1 cellular context compared by ENCODE assay signal in the genomic region with DNA sequence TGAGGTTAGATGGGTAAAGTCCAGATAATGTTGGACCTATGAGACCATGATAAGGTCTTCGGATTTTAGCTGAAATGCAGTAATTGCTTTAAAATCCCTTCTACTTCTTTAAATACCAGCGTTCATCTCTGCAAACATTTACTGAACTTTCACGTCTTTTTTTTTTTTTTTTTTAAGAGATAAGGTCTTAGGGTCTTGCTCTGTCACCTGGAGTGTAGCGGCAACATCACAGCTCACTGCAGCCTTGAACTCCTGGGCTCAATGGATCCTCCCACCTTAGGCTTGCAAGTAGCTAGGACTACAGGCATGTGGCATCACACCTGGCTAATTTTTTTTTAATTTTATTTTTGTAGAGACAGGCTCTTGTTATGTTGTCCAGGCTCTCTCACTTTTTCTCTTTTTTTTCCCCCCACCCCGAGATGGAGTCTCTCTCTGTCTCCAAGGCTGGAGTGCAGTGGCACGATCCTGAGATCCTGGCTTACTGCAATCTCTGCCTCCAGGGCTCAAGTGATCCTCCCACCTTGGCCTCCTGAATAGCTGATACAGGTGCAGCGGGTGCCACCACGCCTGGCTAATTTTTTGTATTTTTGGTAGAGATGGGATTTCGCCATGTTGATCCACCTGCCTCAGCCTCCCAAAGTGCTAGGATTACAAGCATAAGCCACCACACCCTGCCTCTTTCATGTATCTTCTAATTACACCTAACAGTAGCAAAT.
TF ChIP-seq lines count a peak whose summit lies in the region.

No MANE protein-coding gene starts in this region.

TF ChIP-seq in HEK293, 187 proteins besides CTCF, POLR2A, EP300 and RAD21 (continued from another document):
- TF ChIP-seq, protein P1, sequence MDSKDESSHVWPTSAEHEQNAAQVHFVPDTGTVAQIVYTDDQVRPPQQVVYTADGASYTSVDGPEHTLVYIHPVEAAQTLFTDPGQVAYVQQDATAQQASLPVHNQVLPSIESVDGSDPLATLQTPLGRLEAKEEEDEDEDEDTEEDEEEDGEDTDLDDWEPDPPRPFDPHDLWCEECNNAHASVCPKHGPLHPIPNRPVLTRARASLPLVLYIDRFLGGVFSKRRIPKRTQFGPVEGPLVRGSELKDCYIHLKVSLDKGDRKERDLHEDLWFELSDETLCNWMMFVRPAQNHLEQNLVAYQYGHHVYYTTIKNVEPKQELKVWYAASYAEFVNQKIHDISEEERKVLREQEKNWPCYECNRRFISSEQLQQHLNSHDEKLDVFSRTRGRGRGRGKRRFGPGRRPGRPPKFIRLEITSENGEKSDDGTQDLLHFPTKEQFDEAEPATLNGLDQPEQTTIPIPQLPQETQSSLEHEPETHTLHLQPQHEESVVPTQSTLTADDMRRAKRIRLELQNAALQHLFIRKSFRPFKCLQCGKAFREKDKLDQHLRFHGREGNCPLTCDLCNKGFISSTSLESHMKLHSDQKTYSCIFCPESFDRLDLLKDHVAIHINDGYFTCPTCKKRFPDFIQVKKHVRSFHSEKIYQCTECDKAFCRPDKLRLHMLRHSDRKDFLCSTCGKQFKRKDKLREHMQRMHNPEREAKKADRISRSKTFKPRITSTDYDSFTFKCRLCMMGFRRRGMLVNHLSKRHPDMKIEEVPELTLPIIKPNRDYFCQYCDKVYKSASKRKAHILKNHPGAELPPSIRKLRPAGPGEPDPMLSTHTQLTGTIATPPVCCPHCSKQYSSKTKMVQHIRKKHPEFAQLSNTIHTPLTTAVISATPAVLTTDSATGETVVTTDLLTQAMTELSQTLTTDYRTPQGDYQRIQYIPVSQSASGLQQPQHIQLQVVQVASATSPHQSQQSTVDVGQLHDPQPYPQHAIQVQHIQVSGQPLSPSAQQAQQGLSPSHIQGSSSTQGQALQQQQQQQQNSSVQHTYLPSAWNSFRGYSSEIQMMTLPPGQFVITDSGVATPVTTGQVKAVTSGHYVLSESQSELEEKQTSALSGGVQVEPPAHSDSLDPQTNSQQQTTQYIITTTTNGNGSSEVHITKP (tag by site-specific recombination; IDR thresholded peaks at IDR 0.05) = 0 out of 2 replicates have a peak, but pooled peaks have one; percentile 47
- peak; percentile 39 for TF ChIP-seq ZBTB17 (tag by site-specific recombination; IDR thresholded peaks at IDR 0.05)
